8 cellular contexts compared by ENCODE assay signal in the genomic region with DNA sequence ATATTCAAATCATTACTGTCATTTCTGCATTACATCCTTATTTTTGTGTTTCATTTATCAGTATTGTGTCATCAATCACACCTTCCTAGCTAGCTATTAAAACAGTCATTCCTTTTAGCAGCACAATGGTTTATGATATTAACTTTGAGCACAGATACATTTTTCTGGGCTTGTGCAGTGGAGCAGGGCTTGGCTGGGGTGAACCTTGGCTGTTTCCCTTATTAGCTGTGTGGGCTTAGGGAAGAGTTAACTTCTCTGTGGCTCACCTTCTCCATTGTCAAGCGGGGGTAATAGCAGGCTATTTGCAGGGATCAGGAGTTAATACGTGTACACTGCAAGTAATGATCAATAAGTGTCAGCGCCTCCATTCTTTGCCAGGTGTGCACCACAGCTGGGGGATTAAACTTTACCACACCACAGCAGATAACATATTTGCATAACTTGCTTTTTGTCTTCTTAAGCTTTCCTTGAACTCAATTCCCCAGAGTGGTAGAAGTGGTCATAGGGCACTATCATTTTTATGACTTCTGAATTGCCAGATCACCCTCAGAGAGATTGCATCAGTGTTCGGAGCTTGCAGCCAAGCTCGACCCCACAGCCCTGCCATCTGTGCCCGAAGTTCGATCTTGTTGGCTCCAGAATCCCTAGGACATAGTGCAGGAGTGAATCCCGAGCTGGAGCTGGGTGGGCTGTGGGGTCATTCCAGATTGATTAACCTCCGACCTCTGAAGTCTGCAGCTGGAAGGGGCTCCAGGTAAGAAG. TPM values are rescaled to one million over a fixed set of nuclear protein-coding genes. Genes with fewer than 3 reads are reported as not detected.
DNase-seq lines count a peak whose midpoint lies in the region; ATAC-seq, FAIRE-seq and TF ChIP-seq lines count a peak whose summit lies in the region.

No MANE protein-coding gene starts in this region.

- H3K36me3 ChIP-seq in gastroesophageal sphincter (no peaks in the 10 kb centered on the region), kidney (ENCODE audit: control insufficient read depth in 1 of 2, insufficient read depth in 2 of 2, low read length in 2 of 2) (peaks cover 0 to 2% of the 10 kb centered on the region in 2 donors)

- peak; percentile 35 for ATAC-seq in GM21447 (IDR thresholded peaks at IDR 0.05; ENCODE audit: unreplicated experiment)
- no peak for ATAC-seq in gastroesophageal sphincter
- ATAC-seq in GM21367 (IDR thresholded peaks at IDR 0.05; ENCODE audit: unreplicated experiment) = no peak

- peaks cover 0 to 42% (median 23%) of the 10 kb centered on the region in 3 donors for H3K4me1 ChIP-seq in gastroesophageal sphincter
- peaks cover 0 to 14% of the 10 kb centered on the region in 2 donors for H3K4me1 ChIP-seq in kidney (ENCODE audit: control insufficient read depth in 1 of 2, insufficient read depth in 1 of 2, low read depth in 1 of 2, low read length in 2 of 2)

- FAIRE-seq in kidney (lab: Jason Lieb, UNC) = no peak

- intact Hi-C loops in kidney (cut with DNase I) = no loop called here

- no peak for TF ChIP-seq POLR2A in gastroesophageal sphincter (IDR thresholded peaks at IDR 0.05)

- DNase-seq in AG10803 (ENCODE audit: low read depth) = no peak
- DNase-seq in SK-N-DZ (ENCODE audit: low spot score) = peak; percentile 40
- DNase-seq in kidney = no peak
- no peak for DNase-seq in T-helper 9 cell
- no peak for DNase-seq in NCI-H2107 (lab: John Stamatoyannopoulos, UW)

- no peaks in the 10 kb centered on the region for H3K9me3 ChIP-seq in gastroesophageal sphincter
- no peaks in the 10 kb centered on the region for H3K9me3 ChIP-seq in kidney (ENCODE audit: control insufficient read depth in 1 of 2, low read length in 2 of 2)

- H3K4me3 ChIP-seq in AG10803 (ENCODE audit: low read length) (peak overlapping the region; percentile 89), gastroesophageal sphincter (peak overlapping the region in 1 of 2 donors; percentile 94), kidney (ENCODE audit: low read length in 2 of 2) (peak overlapping the region in 1 of 2 donors; percentile 70)

- no peak overlapping the region for H3K9ac ChIP-seq in kidney (ENCODE audit: low read length in 2 of 2)

- TF ChIP-seq CTCF in AG10803 (conservative IDR thresholded peaks at IDR 0.05; ENCODE audit: low read length) (no peak), gastroesophageal sphincter (IDR thresholded peaks at IDR 0.05) (no peak), kidney (IDR thresholded peaks at IDR 0.05; ENCODE audit: borderline replicate concordance, extremely low read depth, insufficient read depth) (no peak)

- no peaks in the 10 kb centered on the region for H3K27me3 ChIP-seq in gastroesophageal sphincter

- peak overlapping the region in 3 of 4 donors; percentile 96 to 99 (median 97) for H3K27ac ChIP-seq in gastroesophageal sphincter
- no peak overlapping the region for H3K27ac ChIP-seq in kidney (ENCODE audit: low read depth in 2 of 2, low read length in 2 of 2)

- 80% methylated on average over 5 of the region's 9 CpGs; no CpG with 5 or more reads in 1 of the 2 donors for WGBS in gastroesophageal sphincter (ENCODE audit: low coverage in 1 of 2), 2 donors

- TF ChIP-seq EP300 in gastroesophageal sphincter (IDR thresholded peaks at IDR 0.05) = no peak

RNA-seq across cellular contexts. Expression of gene PYGB, which starts 1.5 kb away (rescaled TPM):
- 127 and 155 TPM in 2 replicates for polyA plus RNA-seq in SK-N-DZ (2014; cell fraction: cytosol; rRNA removed)
- polyA plus RNA-seq in SK-N-DZ (2014; cell fraction: nucleus; rRNA removed) = 212 and 244 TPM in 2 replicates
- total RNA-seq in gastroesophageal sphincter (100 to 1,000 TPM; 131 to 663 (median 337) TPM), kidney (176 TPM)
- 50.9 TPM for polyA plus RNA-seq in kidney (ENCODE audit: insufficient read depth, low read depth, low replicate concordance)

RNA-seq across cellular contexts. Expression of gene ENTPD6, which starts 50.9 kb away (rescaled TPM):
- polyA plus RNA-seq in SK-N-DZ (2014; cell fraction: cytosol; rRNA removed) = 58.0 and 61.2 TPM in 2 replicates
- polyA plus RNA-seq in SK-N-DZ (2014; cell fraction: nucleus; rRNA removed) = 253 and 269 TPM in 2 replicates
- total RNA-seq in gastroesophageal sphincter (10 to 100 TPM; 34.8 to 49.2 (median 43.9) TPM), kidney (95.7 TPM)
- 59.0 TPM for polyA plus RNA-seq in kidney (ENCODE audit: insufficient read depth, low read depth, low replicate concordance)

Comparison
In these comparisons a context has a peak if more than half of its experiments do, and no peak if none do; other contexts are left out.
1. H3K27ac ChIP-seq: peak in gastroesophageal sphincter (3 of 4); none in kidney (0 of 2).